8 cellular contexts compared by ENCODE assay signal in the genomic region with DNA sequence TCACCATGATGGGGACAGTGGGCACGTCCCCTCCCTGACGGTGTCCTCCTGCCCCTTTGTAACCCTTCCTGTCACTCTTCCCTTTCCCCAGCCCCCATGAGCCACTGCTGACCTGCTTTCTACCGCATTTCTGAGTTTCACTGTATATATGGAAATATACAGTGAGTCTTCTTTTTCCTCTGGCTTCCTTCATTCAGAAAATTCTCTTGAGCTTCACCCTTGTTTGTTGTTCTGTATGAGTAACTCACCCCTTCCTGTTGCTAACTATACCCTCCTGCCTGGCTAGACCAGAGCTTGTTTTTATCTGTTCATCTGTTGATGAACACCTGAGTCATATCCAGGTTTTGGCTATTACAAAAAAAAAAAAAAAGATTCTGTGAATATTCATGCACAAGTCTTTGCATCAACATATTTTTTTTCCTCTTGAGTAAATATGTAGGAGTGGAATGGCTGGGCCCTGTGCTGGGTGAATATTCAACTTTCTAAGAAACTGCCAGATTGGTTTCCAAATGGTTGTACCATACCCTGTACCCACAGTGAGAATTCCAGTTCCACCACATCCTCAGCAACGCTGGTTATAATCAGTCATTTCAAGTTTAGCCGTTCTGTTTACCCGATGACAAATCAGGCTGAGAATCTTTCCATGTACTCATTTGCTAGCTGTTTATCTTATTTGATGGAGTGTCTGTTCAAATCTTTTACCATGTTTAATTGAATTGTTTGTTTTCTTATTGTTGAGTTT.
DNase-seq lines count a peak whose midpoint lies in the region; ATAC-seq and TF ChIP-seq lines count a peak whose summit lies in the region.

No MANE protein-coding gene starts in this region.

- H3K27me3 ChIP-seq in stomach, result peaks cover 0 to 18% (median 0%) of the 10 kb centered on the region in 3 donors

- TF ChIP-seq CTCF in natural killer cell (IDR thresholded peaks at IDR 0.05) (no peak), stomach (IDR thresholded peaks at IDR 0.05) (no peak)

- peak overlapping the region in 1 of 2 donors; percentile 9 for H3K27ac Mint-ChIP-seq in natural killer cell treated with Interleukin-12 subunit alpha and Interleukin-12 subunit beta and Interleukin-15 and Interleukin-18, amount 100 ng/mL, for 72 hours
- H3K27ac Mint-ChIP-seq in natural killer cell, result no peak overlapping the region
- H3K27ac Mint-ChIP-seq in activated CD8-positive, alpha-beta T cell treated with anti-CD3 and anti-CD28 coated beads, Interleukin-2, amount 10 ng/mL, durations not matched to agents 7 days and 5 days, result peak overlapping the region; percentile 30

- peak; percentile 59 to 81 for ATAC-seq in natural killer cell treated with Interleukin-12 subunit alpha and Interleukin-12 subunit beta and Interleukin-15 and Interleukin-18, amount 100 ng/mL, for 72 hours
- ATAC-seq in natural killer cell, result no peak
- ATAC-seq in activated CD8-positive, alpha-beta T cell treated with anti-CD3 and anti-CD28 coated beads, Interleukin-2, amount 10 ng/mL, durations not matched to agents 7 days and 5 days, result peak; percentile 74
- ATAC-seq in HG03135 (IDR thresholded peaks at IDR 0.05; ENCODE audit: unreplicated experiment), result no peak
- ATAC-seq in HG03139 (IDR thresholded peaks at IDR 0.05; ENCODE audit: unreplicated experiment), result no peak

- intact Hi-C loops in natural killer cell (cut with micrococcal nuclease), result no loop called here
- intact Hi-C loops in stomach (cut with DNase I; ENCODE audit: low total_unique reads), result no loop called here

- DNase-seq in natural killer cell treated with Interleukin-12 subunit alpha and Interleukin-12 subunit beta and Interleukin-15 and Interleukin-18, amount 100 ng/mL, for 72 hours (ENCODE audit: low spot score), result peak; percentile 35
- DNase-seq in natural killer cell (no peak), fibroblast of peridontal ligament (ENCODE audit: extremely low read depth) (peak; percentile 36), stomach (peak; percentile 21), NCI-H2081 treated with DMSO at 0.1 percent for 48 hours (lab: John Stamatoyannopoulos, UW) (no peak)
- DNase-seq in activated CD8-positive, alpha-beta T cell treated with anti-CD3 and anti-CD28 coated beads, Interleukin-2, amount 10 ng/mL, durations not matched to agents 7 days and 5 days, result no peak

- 39 to 49% (median 45%) methylated on average over 6 of the region's 6 CpGs for WGBS in stomach, 5 donors

- H3K36me3 Mint-ChIP-seq in natural killer cell treated with Interleukin-12 subunit alpha and Interleukin-12 subunit beta and Interleukin-15 and Interleukin-18, amount 100 ng/mL, for 72 hours, result no peaks in the 10 kb centered on the region
- H3K36me3 Mint-ChIP-seq in natural killer cell, result no peaks in the 10 kb centered on the region
- no peaks in the 10 kb centered on the region for H3K36me3 Mint-ChIP-seq in activated CD8-positive, alpha-beta T cell treated with anti-CD3 and anti-CD28 coated beads, Interleukin-2, amount 10 ng/mL, durations not matched to agents 7 days and 5 days (ENCODE audit: low read depth)

- H3K4me1 Mint-ChIP-seq in natural killer cell treated with Interleukin-12 subunit alpha and Interleukin-12 subunit beta and Interleukin-15 and Interleukin-18, amount 100 ng/mL, for 72 hours (ENCODE audit: low read depth in 2 of 2), result no peaks in the 10 kb centered on the region
- no peaks in the 10 kb centered on the region for H3K4me1 Mint-ChIP-seq in natural killer cell
- peaks cover 11% of the 10 kb centered on the region for H3K4me1 Mint-ChIP-seq in activated CD8-positive, alpha-beta T cell treated with anti-CD3 and anti-CD28 coated beads, Interleukin-2, amount 10 ng/mL, durations not matched to agents 7 days and 5 days (ENCODE audit: low read depth)

- H3K9me3 ChIP-seq in stomach, result no peaks in the 10 kb centered on the region

- H3K36me3 ChIP-seq in stomach, result no peaks in the 10 kb centered on the region

- no peaks in the 10 kb centered on the region for H3K9me3 Mint-ChIP-seq in natural killer cell treated with Interleukin-12 subunit alpha and Interleukin-12 subunit beta and Interleukin-15 and Interleukin-18, amount 100 ng/mL, for 72 hours
- H3K9me3 Mint-ChIP-seq in natural killer cell, result no peaks in the 10 kb centered on the region
- no peaks in the 10 kb centered on the region for H3K9me3 Mint-ChIP-seq in activated CD8-positive, alpha-beta T cell treated with anti-CD3 and anti-CD28 coated beads, Interleukin-2, amount 10 ng/mL, durations not matched to agents 7 days and 5 days (ENCODE audit: insufficient read depth)

- no peak overlapping the region for H3K4me3 ChIP-seq in stomach

- no peak for TF ChIP-seq EP300 in stomach (IDR thresholded peaks at IDR 0.05)

- H3K27ac ChIP-seq in stomach, result no peak overlapping the region

- POLR2A ChIA-PET in activated CD8-positive, alpha-beta T cell treated with anti-CD3 and anti-CD28 coated beads, Interleukin-2, amount 10 ng/mL, durations not matched to agents 7 days and 5 days (lab: Charles Lee), result no interaction called here

- peaks cover 28 to 47% of the 10 kb centered on the region in 2 donors for H3K27me3 Mint-ChIP-seq in natural killer cell treated with Interleukin-12 subunit alpha and Interleukin-12 subunit beta and Interleukin-15 and Interleukin-18, amount 100 ng/mL, for 72 hours
- peaks cover 0 to 16% of the 10 kb centered on the region in 2 donors for H3K27me3 Mint-ChIP-seq in natural killer cell (ENCODE audit: low read depth in 2 of 2)
- H3K27me3 Mint-ChIP-seq in activated CD8-positive, alpha-beta T cell treated with anti-CD3 and anti-CD28 coated beads, Interleukin-2, amount 10 ng/mL, durations not matched to agents 7 days and 5 days (ENCODE audit: low read depth), result peaks cover 14% of the 10 kb centered on the region

- TF ChIP-seq POLR2A in stomach (IDR thresholded peaks at IDR 0.05), result no peak

- peaks cover 0 to 16% (median 10%) of the 10 kb centered on the region in 4 donors for H3K4me1 ChIP-seq in stomach

- H3K4me3 Mint-ChIP-seq in natural killer cell treated with Interleukin-12 subunit alpha and Interleukin-12 subunit beta and Interleukin-15 and Interleukin-18, amount 100 ng/mL, for 72 hours, result peak overlapping the region; percentile 19
- no peak overlapping the region for H3K4me3 Mint-ChIP-seq in natural killer cell
- no peak overlapping the region for H3K4me3 Mint-ChIP-seq in activated CD8-positive, alpha-beta T cell treated with anti-CD3 and anti-CD28 coated beads, Interleukin-2, amount 10 ng/mL, durations not matched to agents 7 days and 5 days

- CTCF ChIA-PET in activated CD8-positive, alpha-beta T cell treated with anti-CD3 and anti-CD28 coated beads, Interleukin-2, amount 10 ng/mL, durations not matched to agents 7 days and 5 days (lab: Charles Lee), result interaction anchor here (0.8 to 1.4 kb wide), 2 partner anchors 9 to 74 kb away, joined by 3 to 6 read pairs; no protein-coding TSS in a partner anchor

Comparison
In these comparisons a context has a peak if more than half of its experiments do, and no peak if none do; other contexts are left out.
1. ATAC-seq: peak in natural killer cell treated with Interleukin-12 subunit alpha and Interleukin-12 subunit beta and Interleukin-15 and Interleukin-18, amount 100 ng/mL, for 72 hours (2 of 2) and activated CD8-positive, alpha-beta T cell treated with anti-CD3 and anti-CD28 coated beads, Interleukin-2, amount 10 ng/mL, durations not matched to agents 7 days and 5 days (single experiment); none in natural killer cell (0 of 3), HG03135 (single experiment) and HG03139 (single experiment).
2. DNase-seq: peak in natural killer cell treated with Interleukin-12 subunit alpha and Interleukin-12 subunit beta and Interleukin-15 and Interleukin-18, amount 100 ng/mL, for 72 hours (single experiment), fibroblast of peridontal ligament (single experiment) and stomach (single experiment); none in natural killer cell (single experiment), activated CD8-positive, alpha-beta T cell treated with anti-CD3 and anti-CD28 coated beads, Interleukin-2, amount 10 ng/mL, durations not matched to agents 7 days and 5 days (single experiment) and NCI-H2081 treated with DMSO at 0.1 percent for 48 hours (single experiment).